Comparison of ENCODE assay signal across 1 cellular context in the genomic region with DNA sequence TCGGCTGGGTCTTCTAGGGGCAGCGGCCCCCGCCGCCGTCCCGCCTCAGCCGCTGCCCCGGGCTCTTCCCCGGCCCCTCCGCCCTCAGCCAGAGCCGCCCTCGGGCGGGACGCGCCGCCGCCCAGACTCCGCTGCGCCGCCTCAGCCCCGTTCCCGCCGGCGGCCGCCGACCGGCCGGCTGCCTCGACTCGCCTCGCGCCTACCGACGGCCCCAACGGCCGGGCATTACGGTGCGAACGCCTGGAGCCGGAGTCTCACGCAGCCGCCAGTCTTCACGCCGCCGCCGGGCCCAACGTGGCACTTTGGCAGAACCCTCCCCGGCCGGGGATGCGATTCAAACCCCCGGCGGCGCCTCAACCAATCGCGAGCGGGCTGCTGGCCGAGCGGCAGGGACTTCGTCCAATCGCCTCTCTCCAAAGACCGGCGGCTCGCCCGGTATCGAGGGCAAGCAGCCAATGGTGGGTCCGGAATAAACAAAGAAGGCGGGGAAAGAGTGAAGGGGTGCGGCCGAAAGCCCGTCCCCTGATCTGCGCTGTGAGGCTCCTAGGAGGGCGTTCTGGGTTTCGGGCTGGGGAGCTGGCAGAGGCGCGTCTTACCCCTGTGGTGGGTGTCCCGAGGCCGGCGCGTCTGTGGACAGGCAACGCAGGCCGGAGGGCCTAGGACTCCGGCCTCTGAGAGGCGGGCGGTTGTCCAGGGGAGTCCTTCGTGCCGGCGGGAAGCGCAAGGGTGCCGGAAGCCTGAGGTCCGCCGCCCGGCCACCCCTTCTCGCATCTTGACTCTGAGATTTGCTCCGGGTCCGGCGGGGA.
TF ChIP-seq lines count a peak whose summit lies in the region.

Gene CDR2 (minus strand): TSS at position 309 of the 806 bp plus-strand sequence. CDS start 310 bp downstream, outside the sequence.

TF ChIP-seq in HEK293, 187 proteins besides CTCF, POLR2A, EP300 and RAD21 (continued from another document and continues in another):
- no peak for TF ChIP-seq ZSCAN18 (tag by site-specific recombination; IDR thresholded peaks at IDR 0.05)
- no peak for TF ChIP-seq IKZF3 (tag by site-specific recombination; IDR thresholded peaks at IDR 0.05)
- TF ChIP-seq ZSCAN23 (tag by site-specific recombination; IDR thresholded peaks at IDR 0.05) = no peak
- TF ChIP-seq, protein P1, sequence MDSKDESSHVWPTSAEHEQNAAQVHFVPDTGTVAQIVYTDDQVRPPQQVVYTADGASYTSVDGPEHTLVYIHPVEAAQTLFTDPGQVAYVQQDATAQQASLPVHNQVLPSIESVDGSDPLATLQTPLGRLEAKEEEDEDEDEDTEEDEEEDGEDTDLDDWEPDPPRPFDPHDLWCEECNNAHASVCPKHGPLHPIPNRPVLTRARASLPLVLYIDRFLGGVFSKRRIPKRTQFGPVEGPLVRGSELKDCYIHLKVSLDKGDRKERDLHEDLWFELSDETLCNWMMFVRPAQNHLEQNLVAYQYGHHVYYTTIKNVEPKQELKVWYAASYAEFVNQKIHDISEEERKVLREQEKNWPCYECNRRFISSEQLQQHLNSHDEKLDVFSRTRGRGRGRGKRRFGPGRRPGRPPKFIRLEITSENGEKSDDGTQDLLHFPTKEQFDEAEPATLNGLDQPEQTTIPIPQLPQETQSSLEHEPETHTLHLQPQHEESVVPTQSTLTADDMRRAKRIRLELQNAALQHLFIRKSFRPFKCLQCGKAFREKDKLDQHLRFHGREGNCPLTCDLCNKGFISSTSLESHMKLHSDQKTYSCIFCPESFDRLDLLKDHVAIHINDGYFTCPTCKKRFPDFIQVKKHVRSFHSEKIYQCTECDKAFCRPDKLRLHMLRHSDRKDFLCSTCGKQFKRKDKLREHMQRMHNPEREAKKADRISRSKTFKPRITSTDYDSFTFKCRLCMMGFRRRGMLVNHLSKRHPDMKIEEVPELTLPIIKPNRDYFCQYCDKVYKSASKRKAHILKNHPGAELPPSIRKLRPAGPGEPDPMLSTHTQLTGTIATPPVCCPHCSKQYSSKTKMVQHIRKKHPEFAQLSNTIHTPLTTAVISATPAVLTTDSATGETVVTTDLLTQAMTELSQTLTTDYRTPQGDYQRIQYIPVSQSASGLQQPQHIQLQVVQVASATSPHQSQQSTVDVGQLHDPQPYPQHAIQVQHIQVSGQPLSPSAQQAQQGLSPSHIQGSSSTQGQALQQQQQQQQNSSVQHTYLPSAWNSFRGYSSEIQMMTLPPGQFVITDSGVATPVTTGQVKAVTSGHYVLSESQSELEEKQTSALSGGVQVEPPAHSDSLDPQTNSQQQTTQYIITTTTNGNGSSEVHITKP (tag by site-specific recombination; IDR thresholded peaks at IDR 0.05) = peak; percentile 75
- peak; percentile 30; the same call in 1 of the 2 replicates for TF ChIP-seq ZNF629 (tag by site-specific recombination; IDR thresholded peaks at IDR 0.05)
- no peak for TF ChIP-seq BCL11B (tag by site-specific recombination; IDR thresholded peaks at IDR 0.05; ENCODE audit: low read depth)
- no peak for TF ChIP-seq RBAK (tag by site-specific recombination; IDR thresholded peaks at IDR 0.05)
- TF ChIP-seq ZNF2 (tag by site-specific recombination; IDR thresholded peaks at IDR 0.05) = 0 out of 2 replicates have a peak, but pooled peaks have one; percentile 54
- no peak for TF ChIP-seq ZNF768 (tag by site-specific recombination; IDR thresholded peaks at IDR 0.05)
- 0 out of 2 replicates have a peak, but pooled peaks have one; percentile 43 for TF ChIP-seq KLF7 (tag by site-specific recombination; IDR thresholded peaks at IDR 0.05; ENCODE audit: borderline replicate concordance)
- no peak for TF ChIP-seq MEIS1 (CRISPR knock-in tag; IDR thresholded peaks at IDR 0.05; ENCODE audit: borderline replicate concordance)
- TF ChIP-seq ZNF354C (tag by site-specific recombination; IDR thresholded peaks at IDR 0.05; ENCODE audit: borderline replicate concordance, low read depth) = no peak
- no peak for TF ChIP-seq ZNF670 (tag by site-specific recombination; IDR thresholded peaks at IDR 0.05; ENCODE audit: low read depth)
- no peak for TF ChIP-seq ZNF138 (tag by site-specific recombination; IDR thresholded peaks at IDR 0.05; ENCODE audit: borderline replicate concordance)
- peak; percentile 97 for TF ChIP-seq SP2 (tag by site-specific recombination; IDR thresholded peaks at IDR 0.05)
- peak; percentile 64 for TF ChIP-seq PATZ1 (tag by site-specific recombination; IDR thresholded peaks at IDR 0.05)
- TF ChIP-seq, protein P2, sequence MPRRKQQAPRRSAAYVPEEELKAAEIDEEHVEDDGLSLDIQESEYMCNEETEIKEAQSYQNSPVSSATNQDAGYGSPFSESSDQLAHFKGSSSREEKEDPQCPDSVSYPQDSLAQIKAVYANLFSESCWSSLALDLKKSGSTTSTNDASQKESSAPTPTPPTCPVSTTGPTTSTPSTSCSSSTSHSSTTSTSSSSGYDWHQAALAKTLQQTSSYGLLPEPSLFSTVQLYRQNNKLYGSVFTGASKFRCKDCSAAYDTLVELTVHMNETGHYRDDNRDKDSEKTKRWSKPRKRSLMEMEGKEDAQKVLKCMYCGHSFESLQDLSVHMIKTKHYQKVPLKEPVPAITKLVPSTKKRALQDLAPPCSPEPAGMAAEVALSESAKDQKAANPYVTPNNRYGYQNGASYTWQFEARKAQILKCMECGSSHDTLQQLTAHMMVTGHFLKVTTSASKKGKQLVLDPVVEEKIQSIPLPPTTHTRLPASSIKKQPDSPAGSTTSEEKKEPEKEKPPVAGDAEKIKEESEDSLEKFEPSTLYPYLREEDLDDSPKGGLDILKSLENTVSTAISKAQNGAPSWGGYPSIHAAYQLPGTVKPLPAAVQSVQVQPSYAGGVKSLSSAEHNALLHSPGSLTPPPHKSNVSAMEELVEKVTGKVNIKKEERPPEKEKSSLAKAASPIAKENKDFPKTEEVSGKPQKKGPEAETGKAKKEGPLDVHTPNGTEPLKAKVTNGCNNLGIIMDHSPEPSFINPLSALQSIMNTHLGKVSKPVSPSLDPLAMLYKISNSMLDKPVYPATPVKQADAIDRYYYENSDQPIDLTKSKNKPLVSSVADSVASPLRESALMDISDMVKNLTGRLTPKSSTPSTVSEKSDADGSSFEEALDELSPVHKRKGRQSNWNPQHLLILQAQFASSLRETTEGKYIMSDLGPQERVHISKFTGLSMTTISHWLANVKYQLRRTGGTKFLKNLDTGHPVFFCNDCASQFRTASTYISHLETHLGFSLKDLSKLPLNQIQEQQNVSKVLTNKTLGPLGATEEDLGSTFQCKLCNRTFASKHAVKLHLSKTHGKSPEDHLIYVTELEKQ (tag by site-specific recombination; IDR thresholded peaks at IDR 0.05; ENCODE audit: borderline replicate concordance) = no peak
- TF ChIP-seq ZNF704 (tag by site-specific recombination; IDR thresholded peaks at IDR 0.05) = peak; percentile 78; the same call in 1 of the 2 replicates
- no peak for TF ChIP-seq ZNF202 (tag by site-specific recombination; IDR thresholded peaks at IDR 0.05; ENCODE audit: borderline replicate concordance)
- no peak for TF ChIP-seq AEBP2 (tag by site-specific recombination; IDR thresholded peaks at IDR 0.05; ENCODE audit: borderline replicate concordance)
- TF ChIP-seq ZEB2 (tag by site-specific recombination; IDR thresholded peaks at IDR 0.05) = 0 out of 2 replicates have a peak, but pooled peaks have one; percentile 24
- TF ChIP-seq ZNF266 (tag by site-specific recombination; IDR thresholded peaks at IDR 0.05; ENCODE audit: low read depth) = no peak
- TF ChIP-seq ZNF121 (tag by site-specific recombination; IDR thresholded peaks at IDR 0.05) = no peak
- TF ChIP-seq KLF9 (tag by site-specific recombination; IDR thresholded peaks at IDR 0.05; ENCODE audit: low read depth) = peak; percentile 63
- no peak for TF ChIP-seq ZNF175 (tag by site-specific recombination; IDR thresholded peaks at IDR 0.05)
- TF ChIP-seq, protein P3, sequence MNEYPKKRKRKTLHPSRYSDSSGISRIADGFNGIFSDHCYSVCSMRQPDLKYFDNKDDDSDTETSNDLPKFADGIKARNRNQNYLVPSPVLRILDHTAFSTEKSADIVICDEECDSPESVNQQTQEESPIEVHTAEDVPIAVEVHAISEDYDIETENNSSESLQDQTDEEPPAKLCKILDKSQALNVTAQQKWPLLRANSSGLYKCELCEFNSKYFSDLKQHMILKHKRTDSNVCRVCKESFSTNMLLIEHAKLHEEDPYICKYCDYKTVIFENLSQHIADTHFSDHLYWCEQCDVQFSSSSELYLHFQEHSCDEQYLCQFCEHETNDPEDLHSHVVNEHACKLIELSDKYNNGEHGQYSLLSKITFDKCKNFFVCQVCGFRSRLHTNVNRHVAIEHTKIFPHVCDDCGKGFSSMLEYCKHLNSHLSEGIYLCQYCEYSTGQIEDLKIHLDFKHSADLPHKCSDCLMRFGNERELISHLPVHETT (tag by site-specific recombination; IDR thresholded peaks at IDR 0.05) = no peak
- no peak for TF ChIP-seq ZNF624 (tag by site-specific recombination; IDR thresholded peaks at IDR 0.05)
- no peak for TF ChIP-seq ZNF654 (tag by site-specific recombination; IDR thresholded peaks at IDR 0.05; ENCODE audit: low read depth)
- no peak for TF ChIP-seq ZNF530 (tag by site-specific recombination; IDR thresholded peaks at IDR 0.05; ENCODE audit: low read depth)
- no peak for TF ChIP-seq SCRT2 (tag by site-specific recombination; IDR thresholded peaks at IDR 0.05)
- no peak for TF ChIP-seq ZNF16 (tag by site-specific recombination; IDR thresholded peaks at IDR 0.05; ENCODE audit: low read depth)
- TF ChIP-seq ZSCAN30 (tag by site-specific recombination; IDR thresholded peaks at IDR 0.05) = no peak
- no peak for TF ChIP-seq ZNF26 (tag by site-specific recombination; IDR thresholded peaks at IDR 0.05)
- TF ChIP-seq BCL6B (tag by site-specific recombination; IDR thresholded peaks at IDR 0.05) = no peak
